In the genomic region with DNA sequence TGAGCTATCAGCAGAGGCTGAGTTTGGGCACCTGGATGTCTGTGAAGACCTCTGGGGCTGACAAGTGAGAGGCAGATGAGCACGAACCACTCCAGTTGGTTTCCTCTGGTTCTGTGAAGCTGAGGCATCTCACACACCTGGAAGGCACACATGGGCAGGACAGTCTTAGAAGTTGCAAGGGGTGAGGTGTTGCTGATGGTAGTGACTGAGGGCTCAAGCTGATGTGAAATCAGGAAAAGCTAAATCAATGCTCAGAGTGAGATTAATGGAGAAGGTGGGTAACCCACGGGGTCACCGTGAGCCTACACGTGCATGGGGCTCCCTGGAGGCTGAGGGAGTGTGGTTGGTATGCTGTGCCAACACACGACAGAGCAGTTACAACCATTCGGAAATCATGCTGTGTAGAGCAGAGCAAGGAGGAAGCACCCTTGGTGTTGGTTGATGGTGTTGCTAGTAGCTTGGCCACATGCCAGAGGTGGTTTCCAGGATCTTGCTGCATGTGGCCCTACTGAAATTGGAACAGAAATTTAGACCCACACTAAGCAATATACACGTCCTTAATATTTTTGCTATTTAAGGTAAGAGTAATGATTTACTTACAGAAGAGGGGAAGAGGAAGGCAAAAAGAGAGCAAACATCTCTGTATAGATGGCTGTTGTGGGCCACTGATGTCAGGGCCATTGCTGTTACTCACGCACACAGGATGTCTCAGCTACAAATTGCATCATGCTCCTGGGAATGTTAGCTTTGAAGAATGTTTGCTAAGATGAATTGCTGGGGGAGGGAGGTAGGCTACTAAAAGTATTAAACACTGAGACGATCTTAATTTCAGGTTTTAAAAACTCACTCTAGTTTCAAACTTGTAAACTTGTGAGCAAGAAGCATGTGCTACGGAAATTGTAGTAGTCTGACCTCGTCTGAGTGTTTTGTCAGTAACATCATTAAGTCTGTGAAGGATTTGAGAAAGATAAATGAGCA, we compare ENCODE assay signal across 8 cellular contexts.
DNase-seq lines count a peak whose midpoint lies in the region; ATAC-seq, FAIRE-seq and TF ChIP-seq lines count a peak whose summit lies in the region.

No MANE protein-coding gene starts in this region.

- TF ChIP-seq CTCF in NB4 (IDR thresholded peaks at IDR 0.05; ENCODE audit: low read depth, low read length) (no peak), endothelial cell of umbilical vein (IDR thresholded peaks at IDR 0.05; ENCODE audit: extremely low read depth in 1 of 2, insufficient read depth in 1 of 2, low read depth in 1 of 2, low read length in 2 of 2) (no peak), ovary (IDR thresholded peaks at IDR 0.05) (no peak)

- H3K27me3 ChIP-seq in endothelial cell of umbilical vein (ENCODE audit: control insufficient read depth in 2 of 2, insufficient read depth in 2 of 2, low read length in 2 of 2) (no peaks in the 10 kb centered on the region), ovary (no peaks in the 10 kb centered on the region)

- ATAC-seq in GM19397 (IDR thresholded peaks at IDR 0.05; ENCODE audit: unreplicated experiment), result peak; percentile 64
- no peak for ATAC-seq in GM21515 (IDR thresholded peaks at IDR 0.05; ENCODE audit: unreplicated experiment)
- ATAC-seq in GM21381 (IDR thresholded peaks at IDR 0.05; ENCODE audit: unreplicated experiment), result no peak

- H3K27ac ChIP-seq in endothelial cell of umbilical vein (ENCODE audit: insufficient read depth, low read depth, low read length) (peak overlapping the region; percentile 78), ovary (peak overlapping the region in 1 of 2 donors; percentile 30)

- H3K4me3 ChIP-seq in NB4 (ENCODE audit: low read depth, low read length) (no peak overlapping the region), endothelial cell of umbilical vein (replicated peaks in 1 of 3; ENCODE audit: insufficient read depth in 1 of 3, low read depth in 1 of 3, low read length in 3 of 3) (no peak overlapping the region), ovary (no peak overlapping the region)

- H3K36me3 ChIP-seq in endothelial cell of umbilical vein (ENCODE audit: control insufficient read depth in 2 of 2, extremely low read depth in 1 of 2, insufficient read depth in 2 of 2, low read length in 2 of 2), result peaks cover 13 to 17% of the 10 kb centered on the region in 2 experiments
- no peaks in the 10 kb centered on the region for H3K36me3 ChIP-seq in ovary

- no peak for TF ChIP-seq EP300 in ovary (IDR thresholded peaks at IDR 0.05)

- peaks cover 2% of the 10 kb centered on the region for H3K79me2 ChIP-seq in endothelial cell of umbilical vein (ENCODE audit: control insufficient read depth, insufficient read depth, low read length)

- no peak overlapping the region for H2AFZ ChIP-seq in endothelial cell of umbilical vein (ENCODE audit: low read depth, low read length)

- WGBS in ovary, 3 donors, result 57 to 69% (median 66%) methylated on average over 11 of the region's 11 CpGs

- CTCF ChIA-PET in endothelial cell of umbilical vein (lab: Charles Lee), result interaction anchor here (0.6 to 7.6 kb wide), 7 partner anchors 12 to 277 kb away, joined by 3 to 232 read pairs (median 3); no protein-coding TSS in a partner anchor

- DNase-seq in COLO668 (lab: John Stamatoyannopoulos, UW; ENCODE audit: unreplicated experiment), result peak; percentile 6
- peak; percentile 47 for DNase-seq in NB4 (ENCODE audit: low read depth)
- DNase-seq in endothelial cell of umbilical vein (ENCODE audit: low read depth, low spot score), result peak; percentile 88
- DNase-seq in ovary, result peak; percentile 48 to 73 (median 63)
- no peak for DNase-seq in NCI-H526 (lab: John Stamatoyannopoulos, UW)

- H4K20me1 ChIP-seq in endothelial cell of umbilical vein (replicated peaks; ENCODE audit: control insufficient read depth, extremely low read depth, insufficient read depth, low read length), result no peaks in the 10 kb centered on the region

- peak overlapping the region; percentile 47 for H3K4me2 ChIP-seq in endothelial cell of umbilical vein (ENCODE audit: insufficient read depth, low read length)

- H3K9ac ChIP-seq in endothelial cell of umbilical vein (replicated peaks; ENCODE audit: extremely low read depth, insufficient read depth, low read length), result peak overlapping the region; percentile 54

- POLR2A ChIA-PET in endothelial cell of umbilical vein (lab: Charles Lee), result no interaction called here

- H3K4me1 ChIP-seq in endothelial cell of umbilical vein (ENCODE audit: control insufficient read depth, extremely low read depth, insufficient read depth, low read length), result peaks cover 52% of the 10 kb centered on the region
- H3K4me1 ChIP-seq in ovary (ENCODE audit: insufficient read depth), result peaks cover 4% of the 10 kb centered on the region

- peak; percentile 70 for FAIRE-seq in endothelial cell of umbilical vein (lab: Jason Lieb, UNC)

- no peaks in the 10 kb centered on the region for H3K9me1 ChIP-seq in endothelial cell of umbilical vein (replicated peaks; ENCODE audit: control insufficient read depth, extremely low read depth, insufficient read depth, low read length)

- intact Hi-C loops in endothelial cell of umbilical vein (cut with micrococcal nuclease) (loop anchor here (2.0 kb wide), 1 partner anchor 158 kb away; no protein-coding TSS in a partner anchor), ovary (cut with DNase I) (no loop called here)

- TF ChIP-seq POLR2A in NB4 (IDR thresholded peaks at IDR 0.05; ENCODE audit: extremely low read depth, insufficient read length) (no peak), endothelial cell of umbilical vein (IDR thresholded peaks at IDR 0.05; ENCODE audit: low read depth, low read length) (no peak), ovary (IDR thresholded peaks at IDR 0.05) (no peak)

- dilution Hi-C loops in endothelial cell of umbilical vein (cut with MboI; ENCODE audit: extremely low pct_ligation_motif_present, low sequenced_read_pairs), result no loop called here

- H3K9me3 ChIP-seq in endothelial cell of umbilical vein (replicated peaks; ENCODE audit: control insufficient read depth, insufficient read depth, low read length) (no peaks in the 10 kb centered on the region), ovary (no peaks in the 10 kb centered on the region)

- BruUV-seq in endothelial cell of umbilical vein (replicated peaks; lab: Mats Ljungman, UMichigan), result TSS peak; percentile 66

TF ChIP-seq in endothelial cell of umbilical vein, 7 proteins besides CTCF, POLR2A, EP300 and RAD21:
- no peak for TF ChIP-seq EZH2 (IDR thresholded peaks at IDR 0.05; ENCODE audit: borderline replicate concordance, low read depth, low read length, severe bottlenecking)
- TF ChIP-seq JUN (IDR thresholded peaks at IDR 0.05; ENCODE audit: borderline replicate concordance, insufficient read depth, insufficient read length, low read depth), result peak; percentile 79
- TF ChIP-seq FOS (IDR thresholded peaks at IDR 0.05; ENCODE audit: borderline replicate concordance, insufficient read depth, low read length), result peak; percentile 36
- peak; percentile 65 for TF ChIP-seq MYC (IDR thresholded peaks at IDR 0.05; ENCODE audit: low read depth, low read length)
- no peak for TF ChIP-seq GATA2 (IDR thresholded peaks at IDR 0.05; ENCODE audit: insufficient read depth, insufficient read length, low read depth, low read length)
- TF ChIP-seq, protein P1, sequence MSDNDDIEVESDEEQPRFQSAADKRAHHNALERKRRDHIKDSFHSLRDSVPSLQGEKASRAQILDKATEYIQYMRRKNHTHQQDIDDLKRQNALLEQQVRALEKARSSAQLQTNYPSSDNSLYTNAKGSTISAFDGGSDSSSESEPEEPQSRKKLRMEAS (IDR thresholded peaks at IDR 0.05; ENCODE audit: insufficient read depth, insufficient read length), result peak; percentile 47
- no peak for TF ChIP-seq POLR2AphosphoS5 (IDR thresholded peaks at IDR 0.05; ENCODE audit: insufficient read depth, low read depth, low read length)

Comparison
In these comparisons a context has a peak if more than half of its experiments do, and no peak if none do; other contexts are left out.
1. DNase-seq: peak in COLO668 (single experiment), NB4 (single experiment), endothelial cell of umbilical vein (single experiment) and ovary (5 of 5); none in NCI-H526 (0 of 2).